ENCODE assay signal across 23 cellular contexts in genomic region chr4:122978789-122979188, GRCh38.
"Had no signal": no experiment of that assay in that cellular context is flagged by ENCODE, and none has a peak within 500 bp of the region (broad histone marks: within the 10 kb centered on the region; RNA-seq: fewer than 3 reads in every experiment).

No MANE protein-coding gene starts in this region.

- H3K27me3 ChIP-seq: ovary, right lobe of liver, sigmoid colon, stomach, thyroid gland, tibial nerve, upper lobe of left lung, vagina had no signal

- H3K4me3 ChIP-seq: ovary, psoas muscle, right lobe of liver, sigmoid colon, stomach, thoracic aorta, thyroid gland, tibial nerve, upper lobe of left lung, vagina had no signal

- H3K36me3 ChIP-seq: ovary, thoracic aorta, thyroid gland had no signal

- H3K4me1 ChIP-seq: parathyroid adenoma, psoas muscle, right lobe of liver, sigmoid colon, stomach, thyroid gland, tibial nerve, upper lobe of left lung, vagina had no signal

- H3K27ac ChIP-seq: ovary, parathyroid adenoma, psoas muscle, right lobe of liver, sigmoid colon, stomach, thoracic aorta, thyroid gland, tibial nerve, upper lobe of left lung, vagina had no signal

- H3K9ac ChIP-seq: parathyroid adenoma had no signal

- DNase-seq: nephron progenitor cell; occipital lobe; ovary; psoas muscle; right cardiac atrium; right lobe of liver; sigmoid colon; small intestine; stimulated activated CD4-positive, alpha-beta T cell treated with anti-CD3 and anti-CD28 coated beads, Interleukin-15, amount 100 ng/mL, for 24 hours; stimulated activated CD4-positive, alpha-beta T cell treated with anti-CD3 and anti-CD28 coated beads, Interleukin-2, amount 100 ng/mL, for 24 hours; stimulated activated CD4-positive, alpha-beta T cell treated with anti-CD3 and anti-CD28 coated beads, Interleukin-2, amount 100 ng/mL, for 48 hours; stimulated activated CD4-positive, alpha-beta T cell treated with anti-CD3 and anti-CD28 coated beads, Interleukin-4, amount 100 ng/mL, for 24 hours; stimulated activated naive B cell treated with anti-CD40 and anti-IgM and Interleukin-4, amounts not matched to agents 10 μg/mL and 1 μg/mL and 100 μg/mL, for 72 hours; stimulated activated naive CD4-positive, alpha-beta T cell treated with Interleukin-2 at 50 U/mL for 16 hours; stomach; thyroid gland; trophoblast cell had no signal

- ATAC-seq: naive thymus-derived CD8-positive, alpha-beta T cell; psoas muscle; right cardiac atrium; stimulated activated naive B cell treated with anti-CD40 and anti-IgM and Interleukin-4, amounts not matched to agents 10 μg/mL and 1 μg/mL and 100 μg/mL, for 72 hours had no signal

- H2AFZ ChIP-seq: parathyroid adenoma had no signal

- H3K9me3 ChIP-seq: ovary, right lobe of liver, sigmoid colon, stomach, thoracic aorta, thyroid gland, upper lobe of left lung, vagina had no signal
